In genomic region chr3:167882057-167882667, GRCh38 we compare ENCODE assay signal across 7 cellular contexts.
DNase-seq lines count a peak whose midpoint lies in the region; ATAC-seq, FAIRE-seq and TF ChIP-seq lines count a peak whose summit lies in the region.

No MANE protein-coding gene starts in this region.

- H3K27ac Mint-ChIP-seq in naive thymus-derived CD4-positive, alpha-beta T cell = no peak overlapping the region

- H2AK5ac ChIP-seq in H1 (ENCODE audit: low read depth, low read length) = no peak overlapping the region

- H3K36me3 Mint-ChIP-seq in naive thymus-derived CD4-positive, alpha-beta T cell = no peaks in the 10 kb centered on the region

- H3K9ac ChIP-seq in GM23248 (no peak overlapping the region), Karpas-422 (ENCODE audit: low read length) (no peak overlapping the region), PC-3 (ENCODE audit: low read length) (no peak overlapping the region), H1 (replicated peaks in 1 of 4; ENCODE audit: extremely low read depth in 1 of 4, low read depth in 3 of 4, low read length in 3 of 4) (no peak overlapping the region)

- H2AFZ ChIP-seq in GM23248 (no peak overlapping the region), Karpas-422 (ENCODE audit: low read length) (no peak overlapping the region), PC-3 (ENCODE audit: low read length) (0 out of 2 replicates have a peak overlapping the region, but pooled peaks have one; percentile 4), H1 (ENCODE audit: low read length) (no peak overlapping the region)

- DNase-seq in GM10266 (ENCODE audit: extremely low spot score) = peak; percentile 46
- DNase-seq in GM23248 = peak; percentile 77
- peak; percentile 73 for DNase-seq in Karpas-422
- peak; percentile 73 for DNase-seq in PC-3
- no peak for DNase-seq in H1 (ENCODE audit: low read depth in 1 of 2, low spot score in 2 of 2)
- DNase-seq in naive thymus-derived CD4-positive, alpha-beta T cell = peak in 6 of 9 donors; percentile 1 to 45 (median 30)
- DNase-seq in activated CD4-positive, alpha-beta T cell treated with anti-CD3 and anti-CD28 coated beads for 1 hour = no peak

- no peak overlapping the region for H2BK5ac ChIP-seq in H1 (ENCODE audit: low read depth, low read length)

- CTCF ChIA-PET in PC-3 (lab: Charles Lee) = interaction anchor here (0.7 to 1.1 kb wide), 7 partner anchors 10 to 502 kb away, joined by 3 to 17 read pairs (median 7); partner anchors contain the start of gene ZBBX
- CTCF ChIA-PET in H1 (lab: Charles Lee; ENCODE audit: partially characterized antibody) = interaction anchor here (0.5 to 3.8 kb wide), 30 partner anchors 9 to 504 kb away, joined by 3 to 19 read pairs (median 4); no protein-coding TSS in a partner anchor
- CTCF ChIA-PET in naive thymus-derived CD4-positive, alpha-beta T cell (lab: Charles Lee) = interaction anchor here (0.7 to 2.2 kb wide), 4 partner anchors 9 to 502 kb away, joined by 3 to 11 read pairs (median 4); partner anchors contain the start of gene ZBBX

- H3K9me3 Mint-ChIP-seq in naive thymus-derived CD4-positive, alpha-beta T cell = no peaks in the 10 kb centered on the region

- no peak for TF ChIP-seq EP300 in H1 (IDR thresholded peaks at IDR 0.05; ENCODE audit: borderline replicate concordance in 1 of 2, low read depth in 2 of 2, low read length in 2 of 2)

- in situ Hi-C loops in GM23248 (cut with MboI) = loop anchor here (25.0 kb wide), 1 partner anchor 470 kb away; no protein-coding TSS in a partner anchor

- H3K14ac ChIP-seq in H1 (ENCODE audit: insufficient read length) = no peak overlapping the region

- no peak overlapping the region for H3K18ac ChIP-seq in H1 (ENCODE audit: extremely low read depth, low read length)

- ATAC-seq in PC-3 = peak; percentile 45
- ATAC-seq in naive thymus-derived CD4-positive, alpha-beta T cell = peak; percentile 61

- peaks cover 1% of the 10 kb centered on the region; the same call in 1 of the 2 replicates for H3K23me2 ChIP-seq in H1 (ENCODE audit: low read depth, low read length)

- BruUV-seq in PC-3 (replicated peaks; lab: Mats Ljungman, UMichigan) = no TSS peak

- no peak overlapping the region for H2BK12ac ChIP-seq in H1 (ENCODE audit: low read depth, low read length)

- peak overlapping the region in 3 of 10 donors; percentile 22 to 41 (median 27) for H3K4me3 Mint-ChIP-seq in naive thymus-derived CD4-positive, alpha-beta T cell

- no peak overlapping the region for H2BK120ac ChIP-seq in H1 (replicated peaks; ENCODE audit: low read depth, low read length)

- peaks cover 3% of the 10 kb centered on the region for H3F3A ChIP-seq in GM23248 (ENCODE audit: insufficient read depth)
- H3F3A ChIP-seq in PC-3 (ENCODE audit: low read length, unreplicated experiment) = peaks cover 3% of the 10 kb centered on the region

- H3K4me1 Mint-ChIP-seq in naive thymus-derived CD4-positive, alpha-beta T cell = peaks cover 0 to 5% (median 2%) of the 10 kb centered on the region in 7 donors

- H4K8ac ChIP-seq in H1 (ENCODE audit: extremely low read depth, insufficient read depth, low read length) = no peak overlapping the region

- H3K36me3 ChIP-seq in GM23248 (ENCODE audit: low read depth) (no peaks in the 10 kb centered on the region), Karpas-422 (ENCODE audit: insufficient read depth, low read length) (no peaks in the 10 kb centered on the region), PC-3 (ENCODE audit: low read depth, low read length) (no peaks in the 10 kb centered on the region), H1 (ENCODE audit: control insufficient read depth in 2 of 4, insufficient read depth in 4 of 4, low read length in 3 of 4) (no peaks in the 10 kb centered on the region)
- H3K36me3 ChIP-seq in naive thymus-derived CD4-positive, alpha-beta T cell (ENCODE audit: control insufficient read depth in 2 of 3, insufficient read depth in 3 of 3, low read length in 3 of 3) = no peaks in the 10 kb centered on the region

- no peaks in the 10 kb centered on the region for H3K79me1 ChIP-seq in H1 (ENCODE audit: low read depth, low read length)

- H3K27ac ChIP-seq in GM23248 = no peak overlapping the region
- no peak overlapping the region for H3K27ac ChIP-seq in Karpas-422 (ENCODE audit: low read length)
- H3K27ac ChIP-seq in PC-3 (ENCODE audit: low read length) = no peak overlapping the region
- H3K27ac ChIP-seq in H1 (ENCODE audit: low read depth, low read length) = no peak overlapping the region
- H3K27ac ChIP-seq in naive thymus-derived CD4-positive, alpha-beta T cell (ENCODE audit: low read depth, low read length) = no peak overlapping the region

- H3K4me1 ChIP-seq in GM23248 (ENCODE audit: insufficient read depth) = peaks cover 1% of the 10 kb centered on the region; the same call in 1 of the 2 replicates
- no peaks in the 10 kb centered on the region for H3K4me1 ChIP-seq in Karpas-422 (ENCODE audit: low read length)
- H3K4me1 ChIP-seq in PC-3 (ENCODE audit: insufficient read depth, low read length) = peaks cover 17% of the 10 kb centered on the region
- H3K4me1 ChIP-seq in H1 (replicated peaks in 1 of 4; ENCODE audit: control insufficient read depth in 3 of 4, insufficient read depth in 4 of 4, low read length in 3 of 4) = no peaks in the 10 kb centered on the region
- H3K4me1 ChIP-seq in naive thymus-derived CD4-positive, alpha-beta T cell (ENCODE audit: control insufficient read depth in 2 of 2, insufficient read depth in 2 of 2, low read length in 2 of 2) = no peaks in the 10 kb centered on the region

- peaks cover 9 to 29% (median 17%) of the 10 kb centered on the region in 5 donors for H3K27me3 Mint-ChIP-seq in naive thymus-derived CD4-positive, alpha-beta T cell

- FAIRE-seq in H1 (lab: Jason Lieb, UNC) = no peak

- peak overlapping the region; percentile 29 for H3K4me2 ChIP-seq in GM23248 (ENCODE audit: unreplicated experiment)
- no peak overlapping the region for H3K4me2 ChIP-seq in Karpas-422 (ENCODE audit: low read depth, low read length, poor library complexity, severe bottlenecking)
- 0 out of 2 replicates have a peak overlapping the region, but pooled peaks have one; percentile 51 for H3K4me2 ChIP-seq in PC-3 (ENCODE audit: low read length)
- no peak overlapping the region for H3K4me2 ChIP-seq in H1 (ENCODE audit: insufficient read depth in 1 of 2, low read depth in 2 of 2, low read length in 2 of 2)

- H2BK15ac ChIP-seq in H1 (ENCODE audit: low read length) = no peak overlapping the region

- H3K27me3 ChIP-seq in GM23248 (replicated peaks; ENCODE audit: insufficient read depth) = peaks cover 7% of the 10 kb centered on the region; the same call in 1 of the 2 replicates
- no peaks in the 10 kb centered on the region for H3K27me3 ChIP-seq in Karpas-422 (ENCODE audit: low read length)
- H3K27me3 ChIP-seq in PC-3 (ENCODE audit: low read length) = peaks cover 8% of the 10 kb centered on the region; the same call in 1 of the 2 replicates
- H3K27me3 ChIP-seq in H1 (replicated peaks in 1 of 4; ENCODE audit: control insufficient read depth in 3 of 4, extremely low read depth in 1 of 4, insufficient read depth in 3 of 4, low read length in 3 of 4) = no peaks in the 10 kb centered on the region
- H3K27me3 ChIP-seq in naive thymus-derived CD4-positive, alpha-beta T cell (ENCODE audit: control insufficient read depth in 2 of 2, insufficient read depth in 2 of 2, low read length in 2 of 2) = no peaks in the 10 kb centered on the region

- no peak overlapping the region for H4K5ac ChIP-seq in H1 (ENCODE audit: insufficient read length, low read depth, low read length)

- no peaks in the 10 kb centered on the region for H3K79me2 ChIP-seq in GM23248 (ENCODE audit: insufficient read depth)
- H3K79me2 ChIP-seq in Karpas-422 (ENCODE audit: low read length) = no peaks in the 10 kb centered on the region
- no peaks in the 10 kb centered on the region for H3K79me2 ChIP-seq in PC-3 (ENCODE audit: low read length)
- H3K79me2 ChIP-seq in H1 (ENCODE audit: control insufficient read depth in 1 of 2, insufficient read depth in 2 of 2, low read length in 2 of 2) = no peaks in the 10 kb centered on the region

- no peak overlapping the region for H3K23ac ChIP-seq in H1 (ENCODE audit: insufficient read length)

- no peaks in the 10 kb centered on the region for H4K20me1 ChIP-seq in GM23248 (ENCODE audit: insufficient read depth)
- no peaks in the 10 kb centered on the region for H4K20me1 ChIP-seq in Karpas-422 (ENCODE audit: insufficient read depth, low read depth, low read length)
- H4K20me1 ChIP-seq in PC-3 (ENCODE audit: low read length) = no peaks in the 10 kb centered on the region
- H4K20me1 ChIP-seq in H1 (replicated peaks in 1 of 2; ENCODE audit: control insufficient read depth in 1 of 2, insufficient read depth in 2 of 2, low read length in 2 of 2) = no peaks in the 10 kb centered on the region

- H3K56ac ChIP-seq in H1 (replicated peaks; ENCODE audit: insufficient read length, low read depth, low read length) = no peak overlapping the region

- TF ChIP-seq CTCF in GM10266 (IDR thresholded peaks at IDR 0.05; ENCODE audit: control insufficient read depth, insufficient read depth, low read depth, missing control alignments) (peak; percentile 55), PC-3 (conservative IDR thresholded peaks at IDR 0.05; ENCODE audit: low read depth, low read length) (peak; percentile 77), H1 (IDR thresholded peaks at IDR 0.05; ENCODE audit: control extremely low read depth in 1 of 3, insufficient read depth in 1 of 3, low read depth in 1 of 3, low read length in 3 of 3) (peak in 2 of 3 experiments; percentile 34 to 37; a peak in 2 of 4 replicates)

- no peak for TF ChIP-seq POLR2A in H1 (IDR thresholded peaks at IDR 0.05; ENCODE audit: control extremely low read depth in 1 of 2, low read depth in 2 of 2, low read length in 2 of 2)

- 0% methylated on average over 1 of the region's 1 CpG for WGBS in GM23248 (ENCODE audit: low coverage in 1 of 2, low lambda C conversion rate in 2 of 2, missing lambda C conversion rate in 2 of 2), 2 experiments
- WGBS in H1 (ENCODE audit: extremely low coverage in 1 of 2, insufficient coverage in 1 of 2, insufficient read length in 1 of 2, insufficient replicate concordance in 2 of 2, low coverage in 1 of 2, low lambda C conversion rate in 2 of 2, missing lambda C conversion rate in 1 of 2), 2 experiments = 29% methylated on average over 1 of the region's 1 CpG; no CpG with 5 or more reads in 1 of the 2 experiments

- H3K4ac ChIP-seq in H1 (replicated peaks; ENCODE audit: insufficient read length, low read depth, low read length) = no peak overlapping the region

- no peaks in the 10 kb centered on the region for H3K9me3 ChIP-seq in GM23248 (ENCODE audit: low read depth)
- no peaks in the 10 kb centered on the region for H3K9me3 ChIP-seq in Karpas-422 (ENCODE audit: low read length)
- no peaks in the 10 kb centered on the region for H3K9me3 ChIP-seq in PC-3 (ENCODE audit: low read length)
- no peaks in the 10 kb centered on the region for H3K9me3 ChIP-seq in H1 (ENCODE audit: insufficient read depth in 2 of 2, low read depth in 1 of 2, low read length in 1 of 2)
- no peaks in the 10 kb centered on the region for H3K9me3 ChIP-seq in naive thymus-derived CD4-positive, alpha-beta T cell (ENCODE audit: control insufficient read depth in 2 of 3, low read length in 3 of 3)

- no peak overlapping the region for H2BK20ac ChIP-seq in H1 (ENCODE audit: low read length)

- H3K9me2 ChIP-seq in GM23248 (ENCODE audit: insufficient read depth) (no peaks in the 10 kb centered on the region), Karpas-422 (replicated peaks; ENCODE audit: insufficient read depth, low read length) (no peaks in the 10 kb centered on the region), PC-3 (replicated peaks; ENCODE audit: low read length) (no peaks in the 10 kb centered on the region)

- POLR2A ChIA-PET in PC-3 (lab: Charles Lee; ENCODE audit: unreplicated experiment) = interaction anchor here (0.6 kb wide), 1 partner anchor 21 kb away, joined by 4 read pairs; no protein-coding TSS in a partner anchor
- POLR2A ChIA-PET in H1 (lab: Charles Lee; ENCODE audit: partially characterized antibody) = no interaction called here
- POLR2A ChIA-PET in naive thymus-derived CD4-positive, alpha-beta T cell (lab: Charles Lee) = no interaction called here

- H3K4me3 ChIP-seq in GM23248 = no peak overlapping the region
- H3K4me3 ChIP-seq in Karpas-422 (ENCODE audit: low read length) = no peak overlapping the region
- no peak overlapping the region for H3K4me3 ChIP-seq in PC-3 (ENCODE audit: low read length)
- no peak overlapping the region for H3K4me3 ChIP-seq in H1 (ENCODE audit: extremely low read depth in 1 of 4, insufficient read depth in 2 of 4, low read depth in 3 of 4, low read length in 4 of 4)
- no peak overlapping the region for H3K4me3 ChIP-seq in naive thymus-derived CD4-positive, alpha-beta T cell (ENCODE audit: low read length)

- no peak overlapping the region for H4K91ac ChIP-seq in H1 (replicated peaks; ENCODE audit: insufficient read length, low read length)

- TF ChIP-seq RAD21 in H1 (IDR thresholded peaks at IDR 0.05 in 1 of 2, conservative IDR thresholded peaks at IDR 0.05 in 1 of 2; ENCODE audit: low read depth in 2 of 2, low read length in 2 of 2) = peak in 1 of 2 experiments; percentile 54

- intact Hi-C loops in PC-3 (cut with micrococcal nuclease) = loop anchor here (1.0 to 2.0 kb wide), 3 partner anchors 45 to 475 kb away; no protein-coding TSS in a partner anchor
- intact Hi-C loops in naive thymus-derived CD4-positive, alpha-beta T cell (cut with micrococcal nuclease) = loop anchor here (1.0 to 10.0 kb wide), 4 partner anchors 145 to 502 kb away; partner anchors contain the start of genes ZBBX (in 2 of the 2) and SERPINI1 (in 1 of the 2)

Comparison
In these comparisons a context has a peak if more than half of its experiments do, and no peak if none do; other contexts are left out.
1. DNase-seq: peak in GM10266 (single experiment), GM23248 (single experiment), Karpas-422 (single experiment), PC-3 (single experiment) and naive thymus-derived CD4-positive, alpha-beta T cell (6 of 9); none in H1 (0 of 2) and activated CD4-positive, alpha-beta T cell treated with anti-CD3 and anti-CD28 coated beads for 1 hour (single experiment).
2. H3K4me2 ChIP-seq: peak in GM23248 (single experiment) and PC-3 (single experiment); none in Karpas-422 (single experiment) and H1 (0 of 2).
3. Peak in every context shown above with its lines, with median percentiles within 50 percentile points of each other: CTCF ChIP-seq.